Comparison of ENCODE assay signal across 21 cellular contexts in genomic region chr9:134169724-134170401, GRCh38. TPM values are rescaled to one million over a fixed set of nuclear protein-coding genes. Genes with fewer than 3 reads are reported as not detected.
"Had no signal": no experiment of that assay in that cellular context is flagged by ENCODE, and none has a peak within 500 bp of the region (broad histone marks: within the 10 kb centered on the region; RNA-seq: fewer than 3 reads in every experiment).

No MANE protein-coding gene starts in this region.

- H3K9me3 ChIP-seq: colonic mucosa, neutrophil, pancreas, tibial artery had no signal

- H3K4me3 ChIP-seq: cardiac muscle cell, colonic mucosa, pancreas, tibial artery had no signal

- H3K27me3 ChIP-seq: cardiac muscle cell, colonic mucosa, neutrophil, pancreas had no signal

- H3K36me3 ChIP-seq: cardiac muscle cell, colonic mucosa, neutrophil, pancreas, tibial artery had no signal

- DNase-seq: activated B cell treated with CpG ODN at 0.5 μM for 24 hours; activated CD4-positive, alpha-beta memory T cell treated with anti-CD3 and anti-CD28 coated beads, Interleukin-2, amount 10 ng/mL, durations not matched to agents 7 days and 5 days; activated CD4-positive, alpha-beta T cell treated with anti-CD3 and anti-CD28 coated beads for 48 hours; activated CD8-positive, alpha-beta memory T cell treated with anti-CD3 and anti-CD28 coated beads, Interleukin-2, amount 10 ng/mL, durations not matched to agents 7 days and 5 days; colonic mucosa; foreskin melanocyte; head of caudate nucleus; left ventricle myocardium superior; natural killer cell; stimulated activated CD4-positive, alpha-beta T cell treated with anti-CD3 and anti-CD28 coated beads, Interleukin-12 subunit alpha, Interleukin-12 subunit beta, amount 100 ng/mL, for 4 hours; stimulated activated CD4-positive, alpha-beta T cell treated with anti-CD3 and anti-CD28 coated beads, Interleukin-1b, Interleukin-23, amount 100 ng/mL, for 48 hours; stimulated activated naive CD8-positive, alpha-beta T cell treated with anti-CD3 and anti-CD28 coated beads, Interleukin-15, Interleukin-2, amounts not matched to agents 100 U/mL and 50 U/mL, for 24 hours; substantia nigra; T-helper 1 cell; T-helper 9 cell; tibial artery had no signal

- ATAC-seq: activated CD8-positive, alpha-beta memory T cell treated with anti-CD3 and anti-CD28 coated beads, Interleukin-2, amount 10 ng/mL, durations not matched to agents 7 days and 5 days; left ventricle myocardium superior; natural killer cell; pancreas; stimulated activated naive CD8-positive, alpha-beta T cell treated with anti-CD3 and anti-CD28 coated beads, Interleukin-15, Interleukin-2, amounts not matched to agents 100 U/mL and 50 U/mL, for 24 hours had no signal

- H3K27ac ChIP-seq: cardiac muscle cell, colonic mucosa, neutrophil, tibial artery had no signal

RNA-seq across cellular contexts. Expression of gene RNU6ATAC, which starts 5.5 kb away (rescaled TPM):
- total RNA-seq: cardiac muscle cell, kidney epithelial cell, urinary bladder had no signal
- polyA plus RNA-seq: cardiac muscle cell, pancreas, urinary bladder had no signal
